28 cellular contexts compared by ENCODE assay signal in the genomic region with DNA sequence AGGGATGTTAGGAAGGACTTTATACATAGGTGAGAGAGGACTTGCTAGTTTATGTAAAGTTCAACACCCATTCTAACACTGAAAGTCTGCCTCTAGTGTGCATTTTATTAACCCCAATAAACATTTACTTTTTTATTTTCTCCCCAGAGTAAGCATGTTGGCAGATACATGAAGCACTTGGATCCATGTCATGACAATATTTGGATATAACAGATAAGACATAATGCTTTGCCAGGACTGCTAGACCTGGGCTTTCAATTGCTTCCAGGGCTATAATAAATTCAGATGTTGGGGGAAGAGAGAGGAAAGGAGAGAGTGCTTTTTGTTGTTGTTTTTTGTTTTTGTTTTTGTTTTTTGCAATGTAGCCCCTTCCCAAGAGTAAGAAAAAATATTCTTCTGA.
"Had no signal": no experiment of that assay in that cellular context is flagged by ENCODE, and none has a peak within 500 bp of the region (broad histone marks: within the 10 kb centered on the region; RNA-seq: fewer than 3 reads in every experiment).

No MANE protein-coding gene starts in this region.

- H3K27me3 ChIP-seq: neural progenitor cell, ovary, spleen, suprapubic skin, testis, tibial artery, transverse colon, upper lobe of right lung, uterus had no signal

- H3K4me3 ChIP-seq: neural progenitor cell, ovary, psoas muscle, skin epidermis, smooth muscle cell, spleen, suprapubic skin, testis, tibial artery, transverse colon, upper lobe of right lung, uterus had no signal

- H3K4me2 ChIP-seq: neural progenitor cell, smooth muscle cell had no signal

- H3K27ac ChIP-seq: neural progenitor cell, ovary, parathyroid adenoma, psoas muscle, skin epidermis, spleen, suprapubic skin, testis, tibial artery, transverse colon, upper lobe of right lung, uterus had no signal

- ATAC-seq: natural killer cell; psoas muscle; right cardiac atrium; sciatic nerve; stimulated activated memory B cell treated with anti-CD40 and anti-IgM and Interleukin-4, amounts not matched to agents 10 μg/mL and 1 μg/mL and 100 μg/mL, for 72 hours; stimulated activated naive CD8-positive, alpha-beta T cell treated with anti-CD3 and anti-CD28 coated beads, Interleukin-15, amount 100 ng/mL, for 72 hours; stimulated activated naive CD8-positive, alpha-beta T cell treated with anti-CD3 and anti-CD28 coated beads, Interleukin-15, Interleukin-2, amounts not matched to agents 100 U/mL and 50 U/mL, for 24 hours; upper lobe of right lung had no signal

- DNase-seq: natural killer cell; occipital lobe; ovary; posterior cingulate gyrus; psoas muscle; right cardiac atrium; spleen; stimulated activated CD4-positive, alpha-beta T cell treated with anti-CD3 and anti-CD28 coated beads, Interleukin-12 subunit alpha, Interleukin-12 subunit beta, amount 100 ng/mL, for 4 hours; stimulated activated CD4-positive, alpha-beta T cell treated with anti-CD3 and anti-CD28 coated beads, Interleukin-1b, Interleukin-23, amount 100 ng/mL, for 48 hours; stimulated activated CD4-positive, alpha-beta T cell treated with anti-CD3 and anti-CD28 coated beads, Interleukin-4, amount 100 ng/mL, for 1 hour; stimulated activated CD4-positive, alpha-beta T cell treated with anti-CD3 and anti-CD28 coated beads, Interleukin-4, amount 100 ng/mL, for 4 hours; stimulated activated CD8-positive, alpha-beta memory T cell treated with anti-CD3 and anti-CD28 coated beads, Interleukin-4, amount 100 ng/mL, for 48 hours; stimulated activated naive CD4-positive, alpha-beta T cell; stimulated activated naive CD8-positive, alpha-beta T cell treated with anti-CD3 and anti-CD28 coated beads, Interleukin-15, amount 100 ng/mL, for 72 hours; stimulated activated naive CD8-positive, alpha-beta T cell treated with anti-CD3 and anti-CD28 coated beads, Interleukin-15, Interleukin-2, amounts not matched to agents 100 U/mL and 50 U/mL, for 24 hours; substantia nigra; testis; tibial artery; transverse colon; upper lobe of right lung; uterus had no signal

- H3K9me3 ChIP-seq: ovary, testis, upper lobe of right lung, uterus had no signal

- H3K79me2 ChIP-seq: parathyroid adenoma had no signal

- H3K36me3 ChIP-seq: neural progenitor cell, ovary, spleen, suprapubic skin, tibial artery, transverse colon, upper lobe of right lung, uterus had no signal

- H3K4me1 ChIP-seq: neural progenitor cell, parathyroid adenoma, psoas muscle, spleen, suprapubic skin, testis, tibial artery, transverse colon, upper lobe of right lung, uterus had no signal

- H2AFZ ChIP-seq: neural progenitor cell, parathyroid adenoma had no signal

- H3K9ac ChIP-seq: neural progenitor cell, parathyroid adenoma had no signal
